ENCODE assay signal across 18 cellular contexts in the genomic region with DNA sequence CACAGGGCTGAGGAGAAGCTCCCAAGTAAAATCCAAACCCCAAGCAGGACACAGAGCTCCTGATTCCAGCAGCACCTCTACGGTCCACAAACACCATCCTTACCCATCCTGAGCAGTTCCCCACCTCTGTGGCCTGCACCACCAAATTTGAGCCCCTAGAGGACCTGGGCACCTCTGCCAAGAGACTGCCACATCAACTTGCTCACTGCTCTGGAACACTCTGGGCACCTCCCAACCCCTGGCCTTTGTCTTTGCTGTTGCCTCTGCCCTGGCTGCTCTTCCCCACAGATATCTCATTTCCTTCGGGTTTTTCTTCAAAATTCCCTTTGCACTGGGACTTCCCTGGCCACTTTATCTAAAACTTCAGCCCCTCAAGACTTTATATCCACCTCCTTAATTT. TPM values are rescaled to one million over a fixed set of nuclear protein-coding genes. Genes with fewer than 3 reads are reported as not detected.
DNase-seq lines count a peak whose midpoint lies in the region; ATAC-seq and TF ChIP-seq lines count a peak whose summit lies in the region.
"Had no signal": no experiment of that assay in that cellular context is flagged by ENCODE, and none has a peak within 500 bp of the region (broad histone marks: within the 10 kb centered on the region; RNA-seq: fewer than 3 reads in every experiment).

No MANE protein-coding gene starts in this region.

- H3K79me1 ChIP-seq in trophoblast cell (ENCODE audit: low read length) = no peaks in the 10 kb centered on the region

- ATAC-seq in GM23338 (peak; percentile 32; the same call in 1 of the 3 replicates), RWPE2 (ENCODE audit: low read depth) (0 out of 3 replicates have a peak, but pooled peaks have one; percentile 27)
- peak; percentile 47 for ATAC-seq in stimulated activated naive CD8-positive, alpha-beta T cell treated with anti-CD3 and anti-CD28 coated beads, Interleukin-15, Interleukin-2, amounts not matched to agents 100 U/mL and 50 U/mL, for 24 hours
- ATAC-seq: CD8-positive, alpha-beta T cell; K562 had no signal

- H2AK5ac ChIP-seq in trophoblast cell (ENCODE audit: low read length) = no peak overlapping the region

- no peak overlapping the region for H2BK120ac ChIP-seq in trophoblast cell (ENCODE audit: insufficient read depth, low read length, poor library complexity)

- no peaks in the 10 kb centered on the region for H3K9me3 Mint-ChIP-seq in GM23338
- H3K9me3 Mint-ChIP-seq: CD14-positive monocyte; CD8-positive, alpha-beta T cell had no signal

- H3K4me2 ChIP-seq in GM23338 = no peak overlapping the region
- no peak overlapping the region for H3K4me2 ChIP-seq in trophoblast cell (ENCODE audit: low read length)
- H3K4me2 ChIP-seq: BLaER1 had no signal

- no peak overlapping the region for H3K14ac ChIP-seq in trophoblast cell (ENCODE audit: low read length)

- no peak overlapping the region for H3K4ac ChIP-seq in trophoblast cell (ENCODE audit: low read depth, low read length)

- H3K9me2 ChIP-seq in GM23338 (ENCODE audit: insufficient read depth) = no peaks in the 10 kb centered on the region

- H3K36me3 ChIP-seq in GM23338 (ENCODE audit: insufficient read depth) = no peaks in the 10 kb centered on the region
- H3K36me3 ChIP-seq in RWPE2 (ENCODE audit: low read depth) = no peaks in the 10 kb centered on the region
- no peaks in the 10 kb centered on the region for H3K36me3 ChIP-seq in trophoblast cell (ENCODE audit: control insufficient read depth in 1 of 2, insufficient read depth in 2 of 2, low read length in 2 of 2)
- H3K36me3 ChIP-seq in testis (ENCODE audit: low read depth, missing control alignments) = no peaks in the 10 kb centered on the region
- H3K36me3 ChIP-seq: BLaER1 had no signal

- H3K27me3 ChIP-seq in GM23338 (ENCODE audit: insufficient read depth) = no peaks in the 10 kb centered on the region
- H3K27me3 ChIP-seq in RWPE2 (ENCODE audit: insufficient read depth, poor library complexity, severe bottlenecking) = no peaks in the 10 kb centered on the region
- H3K27me3 ChIP-seq in trophoblast cell (ENCODE audit: insufficient read depth, low read length) = no peaks in the 10 kb centered on the region
- no peaks in the 10 kb centered on the region for H3K27me3 ChIP-seq in testis
- H3K27me3 ChIP-seq: BLaER1 had no signal

- H3K4me3 ChIP-seq in GM23338 (no peak overlapping the region), RWPE2 (ENCODE audit: severe bottlenecking) (no peak overlapping the region), trophoblast cell (ENCODE audit: low read depth, low read length) (no peak overlapping the region), testis (no peak overlapping the region)
- H3K4me3 ChIP-seq: BLaER1, GM23248, K562 had no signal

- no peak overlapping the region for H3K27ac ChIP-seq in GM23338 (ENCODE audit: low read depth)
- no peak overlapping the region for H3K27ac ChIP-seq in RWPE2 (ENCODE audit: poor library complexity, severe bottlenecking)
- H3K27ac ChIP-seq in trophoblast cell (ENCODE audit: low read depth, low read length) = no peak overlapping the region
- H3K27ac ChIP-seq in testis = no peak overlapping the region
- H3K27ac ChIP-seq: BLaER1, GM23248 had no signal

- H2BK12ac ChIP-seq in trophoblast cell (ENCODE audit: low read length) = no peak overlapping the region

- H3K4me1 ChIP-seq in GM23338 (ENCODE audit: insufficient read depth) = no peaks in the 10 kb centered on the region
- no peaks in the 10 kb centered on the region for H3K4me1 ChIP-seq in RWPE2 (ENCODE audit: insufficient read depth, poor library complexity, severe bottlenecking)
- peaks cover 0 to 6% of the 10 kb centered on the region in 2 experiments for H3K4me1 ChIP-seq in trophoblast cell (ENCODE audit: control insufficient read depth in 1 of 2, insufficient read depth in 2 of 2, low read length in 2 of 2)
- H3K4me1 ChIP-seq in testis = no peaks in the 10 kb centered on the region
- H3K4me1 ChIP-seq: BLaER1 had no signal

- H3K9me3 ChIP-seq in RWPE2 (ENCODE audit: severe bottlenecking) = no peaks in the 10 kb centered on the region
- peaks cover 2% of the 10 kb centered on the region for H3K9me3 ChIP-seq in trophoblast cell (ENCODE audit: insufficient read depth, low read depth, low read length)
- H3K9me3 ChIP-seq in testis = no peaks in the 10 kb centered on the region
- H3K9me3 ChIP-seq: BLaER1 had no signal

- H4K91ac ChIP-seq in trophoblast cell (ENCODE audit: low read depth, low read length) = peak overlapping the region; percentile 40

- no peak overlapping the region for H3K9ac ChIP-seq in trophoblast cell (ENCODE audit: low read length)
- H3K9ac ChIP-seq: BLaER1, GM23248 had no signal

- intact Hi-C loops in testis (cut with DNase I; ENCODE audit: low total_unique reads) = no loop called here

- H2BK5ac ChIP-seq in trophoblast cell (ENCODE audit: low read depth, low read length, poor library complexity) = no peak overlapping the region

- WGBS in trophoblast cell (ENCODE audit: extremely low coverage, insufficient coverage, insufficient read length) = no CpG with 5 or more reads among the region's 2 CpGs
- WGBS in testis, 2 donors = 83 to 90% methylated on average over 2 of the region's 2 CpGs

- no peaks in the 10 kb centered on the region; the same call in 2 of the 3 replicates for H3K4me1 Mint-ChIP-seq in GM23338
- H3K4me1 Mint-ChIP-seq: CD14-positive monocyte had no signal

- no peaks in the 10 kb centered on the region for H4K20me1 ChIP-seq in GM23338 (replicated peaks; ENCODE audit: insufficient read depth)
- H4K20me1 ChIP-seq: BLaER1 had no signal

- H3K4me3 Mint-ChIP-seq in GM23338 = no peak overlapping the region
- H3K4me3 Mint-ChIP-seq: CD14-positive monocyte; CD8-positive, alpha-beta T cell had no signal

- H3K36me3 Mint-ChIP-seq in GM23338 (ENCODE audit: low read depth) = no peaks in the 10 kb centered on the region
- H3K36me3 Mint-ChIP-seq: CD14-positive monocyte; CD8-positive, alpha-beta T cell had no signal

- H2AFZ ChIP-seq in GM23338 (no peak overlapping the region), trophoblast cell (ENCODE audit: insufficient read depth, low read length, poor library complexity) (no peak overlapping the region)
- H2AFZ ChIP-seq: GM23248 had no signal

- H3K27ac Mint-ChIP-seq in GM23338 = no peak overlapping the region; the same call in 1 of the 2 replicates
- H3K27ac Mint-ChIP-seq: CD14-positive monocyte; CD8-positive, alpha-beta T cell had no signal

- H3K18ac ChIP-seq in trophoblast cell (ENCODE audit: low read length) = no peak overlapping the region

- no peak overlapping the region for H4K8ac ChIP-seq in trophoblast cell (ENCODE audit: low read depth, low read length)

- H3F3A ChIP-seq in GM23338 (replicated peaks; ENCODE audit: low read depth) = no peaks in the 10 kb centered on the region

- TF ChIP-seq POLR2A in testis (IDR thresholded peaks at IDR 0.05) = no peak

- H3K27me3 Mint-ChIP-seq in GM23338 (ENCODE audit: insufficient read depth, low read depth, poor library complexity) = peaks cover 18% of the 10 kb centered on the region

- H3K23ac ChIP-seq in trophoblast cell (ENCODE audit: low read length) = no peak overlapping the region

- no peak for TF ChIP-seq CTCF in GM23338 (conservative IDR thresholded peaks at IDR 0.05; ENCODE audit: low read depth in 2 of 2)
- TF ChIP-seq CTCF in RWPE2 (IDR thresholded peaks at IDR 0.05; ENCODE audit: poor library complexity, severe bottlenecking) = no peak
- no peak for TF ChIP-seq CTCF in testis (IDR thresholded peaks at IDR 0.05)

- no peak overlapping the region for H4K12ac ChIP-seq in trophoblast cell (ENCODE audit: low read depth, low read length)

- H3K79me2 ChIP-seq in GM23338 (replicated peaks; ENCODE audit: insufficient read depth) (no peaks in the 10 kb centered on the region), trophoblast cell (ENCODE audit: control insufficient read depth, insufficient read depth, low read length, poor library complexity) (no peaks in the 10 kb centered on the region)

- no peak for DNase-seq in GM23338 (ENCODE audit: low spot score)
- DNase-seq in RWPE2 (ENCODE audit: low spot score) = no peak
- DNase-seq in trophoblast cell = no peak
- no peak for DNase-seq in stimulated activated naive CD8-positive, alpha-beta T cell treated with anti-CD3 and anti-CD28 coated beads, Interleukin-15, Interleukin-2, amounts not matched to agents 100 U/mL and 50 U/mL, for 24 hours
- no peak for DNase-seq in NCI-H748 (lab: John Stamatoyannopoulos, UW; ENCODE audit: unreplicated experiment)
- DNase-seq in testis = no peak
- no peak for DNase-seq in stimulated activated CD4-positive, alpha-beta T cell treated with anti-CD3 and anti-CD28 coated beads, Interleukin-2, amount 100 ng/mL, for 48 hours
- DNase-seq in HCEC 1CT = no peak
- DNase-seq: Calu3; CD8-positive, alpha-beta T cell; DMS79 treated with DMSO at 0.1 percent for 48 hours; GF-D8; GM23248; IMR-90 had no signal

TF ChIP-seq in GM23338, 12 proteins besides CTCF, POLR2A, EP300 and RAD21 (continues in another document):
- TF ChIP-seq ZNF331 (CRISPR knock-in tag; IDR thresholded peaks at IDR 0.05; ENCODE audit: low read depth) = no peak
- no peak for TF ChIP-seq JUNB (IDR thresholded peaks at IDR 0.05; ENCODE audit: unreplicated experiment)
- no peak for TF ChIP-seq NANOG (IDR thresholded peaks at IDR 0.05; ENCODE audit: borderline replicate concordance)
- no peak for TF ChIP-seq EZH2 (IDR thresholded peaks at IDR 0.05; ENCODE audit: low read depth, unreplicated experiment)

RNA-seq across cellular contexts. Expression of gene RLBP1, which starts 5.8 kb away (rescaled TPM):
- total RNA-seq in GM23338 (2014; rRNA removed; shearing (Covaris generic)) = not detected in 2 replicates
- polyA plus RNA-seq in GM23338 (2016; fragmentation: Nextera tagmentation; extraction: Ambion mirVana) (not detected in 2 replicates), testis (ENCODE audit: insufficient read depth, low read depth, low replicate concordance) (1.1 TPM)
- polyA plus RNA-seq in trophoblast cell (2013) = 3.7 and 4.2 TPM in 2 replicates
- under 1 TPM; 0.31 to 0.93 TPM for total RNA-seq in testis
- total RNA-seq: Calu3; CD8-positive, alpha-beta T cell; GM23248; IMR-90 had no signal
- polyA plus RNA-seq: AG04450, CD14-positive monocyte, GM23248, IMR-90, K562 had no signal

RNA-seq across cellular contexts. Expression of gene FANCI, which starts 28.2 kb away (rescaled TPM):
- 52.4 and 66.8 TPM in 2 replicates for total RNA-seq in GM23338 (2014; rRNA removed; shearing (Covaris generic))
- 57.6 and 63.6 TPM in 2 replicates for polyA plus RNA-seq in GM23338 (2016; fragmentation: Nextera tagmentation; extraction: Ambion mirVana)
- 37.8 and 38.4 TPM in 2 replicates for polyA plus RNA-seq in trophoblast cell (2013)
- total RNA-seq in testis = 10 to 100 TPM; 45.0 to 63.6 TPM
- polyA plus RNA-seq in testis (ENCODE audit: insufficient read depth, low read depth, low replicate concordance) = 56.0 TPM
